8 cellular contexts compared by ENCODE assay signal in the genomic region with DNA sequence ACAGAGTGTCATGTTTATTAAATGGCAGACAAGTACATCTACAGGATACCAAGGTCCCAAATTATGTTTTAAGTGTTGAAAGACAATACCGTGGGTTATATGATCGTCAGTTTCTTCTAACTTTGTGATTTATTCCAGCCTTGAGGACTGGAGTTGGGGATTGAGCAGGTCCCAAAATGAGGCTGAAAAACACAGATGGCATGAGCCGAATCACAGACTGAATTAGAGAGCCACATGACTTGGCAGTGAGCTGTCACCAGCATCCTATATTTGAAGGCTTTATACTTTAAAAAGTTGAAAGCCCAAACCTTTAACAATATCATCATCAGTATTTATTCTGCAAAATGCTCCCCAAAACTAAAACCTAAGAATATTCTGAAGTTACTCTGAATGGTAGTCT.
"Had no signal": no experiment of that assay in that cellular context is flagged by ENCODE, and none has a peak within 500 bp of the region (broad histone marks: within the 10 kb centered on the region; RNA-seq: fewer than 3 reads in every experiment).

No MANE protein-coding gene starts in this region.

- DNase-seq: GM23248, GOT3, H7, H9, HCEC 1CT, HFFc6 had no signal

- ATAC-seq: GM23338, HCT116 had no signal
